2 cellular contexts compared by ENCODE assay signal in the genomic region with DNA sequence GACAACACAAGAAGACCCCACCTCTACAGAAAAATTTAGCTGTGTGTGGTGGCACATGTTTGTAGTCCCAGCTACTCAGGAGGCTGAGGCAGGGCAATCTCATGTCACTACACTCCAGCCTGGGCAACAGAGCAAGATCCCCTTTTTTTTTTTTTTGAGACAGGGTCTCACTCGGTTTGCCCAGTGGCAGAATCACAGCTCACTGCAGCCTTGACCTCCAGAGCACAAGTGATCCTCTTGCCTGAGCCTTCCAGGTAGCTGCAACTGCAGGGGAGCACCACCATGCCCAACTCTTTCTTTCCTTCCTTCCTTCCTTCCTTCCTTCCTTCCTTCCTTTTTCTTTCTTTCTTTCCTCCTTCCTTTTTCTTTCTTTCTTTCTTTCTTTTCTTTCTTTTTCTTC.
TF ChIP-seq lines count a peak whose summit lies in the region.

No MANE protein-coding gene starts in this region.

TF ChIP-seq in HEK293, 187 proteins besides CTCF, POLR2A, EP300 and RAD21:
- no peak for TF ChIP-seq ZNF658 (tag by site-specific recombination; IDR thresholded peaks at IDR 0.05)
- peak; percentile 89 for TF ChIP-seq ZNF366 (tag by site-specific recombination; conservative IDR thresholded peaks at IDR 0.05)
TF ChIP-seq in HEK293: peak in this region for 1.

TF ChIP-seq in K562, 482 proteins besides CTCF, POLR2A, EP300 and RAD21:
- TF ChIP-seq ZSCAN32 (CRISPR knock-in tag; IDR thresholded peaks at IDR 0.05) (no peak), ATF7 (IDR thresholded peaks at IDR 0.05) (no peak), PTBP1 (IDR thresholded peaks at IDR 0.05; ENCODE audit: low read depth, low read length) (no peak), SIN3B (IDR thresholded peaks at IDR 0.05; ENCODE audit: low read depth) (no peak), ZNF121 (CRISPR knock-in tag; conservative IDR thresholded peaks at IDR 0.05) (peak; percentile 69)
